ENCODE assay signal across 8 cellular contexts in the genomic region with DNA sequence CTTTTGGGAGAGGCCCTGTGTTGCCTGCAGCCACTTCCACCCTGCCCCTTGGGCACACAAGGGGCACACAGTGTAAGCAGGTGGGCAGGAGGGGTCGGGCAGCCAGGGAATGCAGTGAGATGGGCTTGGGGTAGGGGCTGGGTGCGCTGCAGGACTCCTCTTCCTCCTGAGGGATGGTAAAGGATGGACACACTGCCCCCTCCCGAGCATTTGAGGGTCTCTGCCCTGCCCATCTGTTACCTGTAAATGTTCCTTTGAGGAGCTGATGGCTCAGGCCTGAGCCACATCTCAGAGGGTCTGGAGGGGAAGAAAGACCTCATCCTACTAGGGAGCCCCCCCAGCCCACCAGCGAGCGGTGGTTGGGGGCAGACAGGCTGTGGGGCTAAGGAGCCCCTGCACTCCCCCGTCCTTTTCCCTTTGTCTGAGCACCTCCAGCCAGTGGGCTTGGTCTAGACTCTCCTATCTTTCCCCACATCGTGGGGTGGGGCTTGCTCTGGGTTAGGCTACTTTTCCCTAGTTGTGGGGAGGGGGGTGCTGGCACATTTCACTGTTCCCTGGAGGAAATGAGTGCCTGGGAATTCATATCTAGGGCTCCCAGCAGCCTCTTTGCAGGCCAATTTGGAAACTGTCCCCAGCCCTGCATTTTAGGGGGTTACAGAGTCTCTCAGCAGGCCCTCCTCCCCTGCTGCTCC. TPM values are rescaled to one million over a fixed set of nuclear protein-coding genes. Genes with fewer than 3 reads are reported as not detected.
A peak's percentile ranks its signal among the peaks of the same experiment; 100 is the strongest.
DNase-seq lines count a peak whose midpoint lies in the region; TF ChIP-seq lines count a peak whose summit lies in the region.

No MANE protein-coding gene starts in this region.

- H4K20me1 ChIP-seq in Karpas-422 (ENCODE audit: insufficient read depth, low read depth, low read length), result peaks cover 34% of the 10 kb centered on the region; the same call in 1 of the 2 replicates

- intact Hi-C loops in CD14-positive monocyte (cut with micrococcal nuclease), result no loop called here

- H3K4me1 ChIP-seq in Karpas-422 (ENCODE audit: low read length), result peaks cover 73% of the 10 kb centered on the region

- H3K4me3 ChIP-seq in Karpas-422 (ENCODE audit: low read length), result peak overlapping the region; percentile 90; the same call in 1 of the 2 replicates

- H3K9ac ChIP-seq in Karpas-422 (ENCODE audit: low read length), result peak overlapping the region; percentile 91

- H3K79me2 ChIP-seq in Karpas-422 (ENCODE audit: low read length), result peaks cover 25% of the 10 kb centered on the region

- no peaks in the 10 kb centered on the region for H3K9me2 ChIP-seq in Karpas-422 (replicated peaks; ENCODE audit: insufficient read depth, low read length)

- no peaks in the 10 kb centered on the region for H3K9me3 ChIP-seq in Karpas-422 (ENCODE audit: low read length)

- H3K36me3 Mint-ChIP-seq in CD14-positive monocyte (peaks cover 13 to 27% of the 10 kb centered on the region in 2 donors), chondrocyte (ENCODE audit: low read depth) (peaks cover 8% of the 10 kb centered on the region), neural crest cell (ENCODE audit: low read depth) (no peaks in the 10 kb centered on the region)

- H3K27me3 Mint-ChIP-seq in CD14-positive monocyte (ENCODE audit: low read depth in 3 of 3), result peaks cover 0 to 2% (median 0%) of the 10 kb centered on the region in 3 donors
- H3K27me3 Mint-ChIP-seq in chondrocyte (ENCODE audit: low read depth), result no peaks in the 10 kb centered on the region
- H3K27me3 Mint-ChIP-seq in neural crest cell (ENCODE audit: low read depth), result peaks cover 5% of the 10 kb centered on the region

- no peaks in the 10 kb centered on the region for H3K27me3 ChIP-seq in Karpas-422 (ENCODE audit: low read length)

- H3K4me1 Mint-ChIP-seq in CD14-positive monocyte, result peaks cover 18% of the 10 kb centered on the region
- peaks cover 23% of the 10 kb centered on the region for H3K4me1 Mint-ChIP-seq in chondrocyte (ENCODE audit: low read depth)
- peaks cover 11% of the 10 kb centered on the region for H3K4me1 Mint-ChIP-seq in neural crest cell

- no peak overlapping the region for H2AFZ ChIP-seq in Karpas-422 (ENCODE audit: low read length)

- H3K36me3 ChIP-seq in Karpas-422 (ENCODE audit: insufficient read depth, low read length), result peaks cover 35% of the 10 kb centered on the region

- H3K4me2 ChIP-seq in Karpas-422 (ENCODE audit: low read depth, low read length, poor library complexity, severe bottlenecking), result peak overlapping the region; percentile 85

- DNase-seq in CD14-positive monocyte (ENCODE audit: low spot score) (no peak), Karpas-422 (no peak), chondrocyte (ENCODE audit: low spot score) (no peak), neural crest cell (ENCODE audit: low read depth, low spot score) (no peak), cerebellar cortex (ENCODE audit: low spot score) (no peak), DMS153 treated with DMSO at 0.1 percent for 48 hours (lab: John Stamatoyannopoulos, UW; ENCODE audit: unreplicated experiment) (no peak), superior temporal gyrus (ENCODE audit: extremely low spot score) (no peak), NCI-H1048 (lab: John Stamatoyannopoulos, UW) (no peak)

- H3K27ac Mint-ChIP-seq in CD14-positive monocyte (peak overlapping the region; percentile 89 to 94 (median 92)), chondrocyte (ENCODE audit: unreplicated experiment) (peak overlapping the region; percentile 93), neural crest cell (ENCODE audit: unreplicated experiment) (no peak overlapping the region)

- H3K9me3 Mint-ChIP-seq in CD14-positive monocyte, result no peaks in the 10 kb centered on the region
- no peaks in the 10 kb centered on the region for H3K9me3 Mint-ChIP-seq in chondrocyte (ENCODE audit: low read depth)
- no peaks in the 10 kb centered on the region for H3K9me3 Mint-ChIP-seq in neural crest cell

- H3K4me3 Mint-ChIP-seq in CD14-positive monocyte, result peak overlapping the region; percentile 84 to 88
- H3K4me3 Mint-ChIP-seq in chondrocyte (ENCODE audit: unreplicated experiment), result peak overlapping the region; percentile 86
- peak overlapping the region; percentile 77 for H3K4me3 Mint-ChIP-seq in neural crest cell

- no peak for TF ChIP-seq CTCF in CD14-positive monocyte (IDR thresholded peaks at IDR 0.05)
- TF ChIP-seq CTCF in chondrocyte (IDR thresholded peaks at IDR 0.05), result peak; percentile 18
- TF ChIP-seq CTCF in neural crest cell (conservative IDR thresholded peaks at IDR 0.05), result no peak

- H3K27ac ChIP-seq in Karpas-422 (ENCODE audit: low read length), result peak overlapping the region; percentile 90

RNA-seq across cellular contexts. Expression of gene TSSC4, which starts 1.7 kb away (rescaled TPM):
- 10 to 100 TPM; 52.0 to 74.6 TPM for polyA plus RNA-seq in CD14-positive monocyte
- total RNA-seq in Karpas-422 (2014; rRNA removed; shearing (Covaris generic); ENCODE audit: low replicate concordance), result 25.3 and 47.5 TPM in 2 replicates
- 44.1 to 55.2 TPM (median 52.2 TPM) in 3 replicates for total RNA-seq in chondrocyte
- total RNA-seq in neural crest cell, result 48.8 and 60.1 TPM in 2 replicates

RNA-seq across cellular contexts. Expression of gene CD81, which starts 21.7 kb away (rescaled TPM):
- polyA plus RNA-seq in CD14-positive monocyte, result 10 to 100 TPM in 1 of 2 donors, 1 to 10 TPM in 1; 3.2 to 12.3 TPM
- total RNA-seq in Karpas-422 (2014; rRNA removed; shearing (Covaris generic); ENCODE audit: low replicate concordance), result 356 and 467 TPM in 2 replicates
- total RNA-seq in chondrocyte (403 to 442 TPM (median 441 TPM) in 3 replicates), neural crest cell (211 and 225 TPM in 2 replicates)

RNA-seq across cellular contexts. Expression of gene TRPM5, which starts 45.5 kb away (rescaled TPM):
- polyA plus RNA-seq in CD14-positive monocyte, result not detected
- not detected in 2 replicates for total RNA-seq in Karpas-422 (2014; rRNA removed; shearing (Covaris generic); ENCODE audit: low replicate concordance)
- total RNA-seq in chondrocyte (not detected in 3 replicates), neural crest cell (0.09 TPM in 2 replicates)

RNA-seq across cellular contexts. Expression of gene KCNQ1, which starts 46.0 kb away (rescaled TPM):
- 10 to 100 TPM; 14.9 to 21.6 TPM for polyA plus RNA-seq in CD14-positive monocyte
- total RNA-seq in Karpas-422 (2014; rRNA removed; shearing (Covaris generic); ENCODE audit: low replicate concordance), result not detected in 2 replicates
- total RNA-seq in chondrocyte (0.41 TPM in 1 of 3 replicates, not detected in the others), neural crest cell (0.86 and 0.91 TPM in 2 replicates)
